ENCODE assay signal across 8 cellular contexts in the genomic region with DNA sequence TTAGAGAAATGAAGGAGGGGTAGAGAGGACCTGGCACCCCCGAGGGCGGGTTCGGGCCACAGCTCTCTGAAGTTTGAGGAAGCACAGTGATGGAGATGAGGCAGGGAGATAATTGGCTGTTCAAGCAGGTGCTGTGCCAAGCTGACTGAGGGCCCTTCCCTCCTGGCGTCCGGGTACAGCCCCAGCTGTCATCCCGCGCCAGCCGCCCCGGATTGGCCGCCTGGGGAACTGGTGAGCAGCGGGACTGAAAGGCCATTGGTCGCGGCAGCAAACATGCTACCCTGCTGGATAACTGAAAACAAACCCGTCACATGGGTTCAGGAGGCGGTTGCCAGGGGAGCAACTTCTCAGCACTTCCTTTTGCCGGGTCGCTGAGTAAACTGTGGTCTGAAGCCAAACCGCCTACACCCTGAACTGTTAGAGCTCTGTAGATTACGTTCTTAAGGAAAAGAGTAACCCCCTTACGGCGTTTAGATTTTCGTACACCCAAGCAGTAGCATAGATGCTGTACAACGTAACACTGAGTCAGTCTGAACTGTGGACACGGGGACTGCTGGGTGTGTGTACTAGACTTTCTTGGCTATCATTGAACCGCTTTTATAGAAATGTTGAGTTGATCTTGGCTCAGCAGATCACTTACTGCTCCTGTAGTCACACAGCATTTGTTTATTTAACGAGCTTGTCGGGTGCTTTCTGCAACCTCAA. TPM values are rescaled to one million over a fixed set of nuclear protein-coding genes. Genes with fewer than 3 reads are reported as not detected.
DNase-seq lines count a peak whose midpoint lies in the region; ATAC-seq and TF ChIP-seq lines count a peak whose summit lies in the region.

No MANE protein-coding gene starts in this region.

- H3K9me3 ChIP-seq in left lung: no peaks in the 10 kb centered on the region

- H3K27ac ChIP-seq in left lung: peak overlapping the region; percentile 92 to 95

- peaks cover 0 to 35% of the 10 kb centered on the region in 2 donors for H3K36me3 ChIP-seq in left lung

- ATAC-seq in GM19372 (IDR thresholded peaks at IDR 0.05; ENCODE audit: low read depth, unreplicated experiment): peak; percentile 58
- ATAC-seq in HG03521 (IDR thresholded peaks at IDR 0.05; ENCODE audit: unreplicated experiment): peak; percentile 64
- peak; percentile 84 for ATAC-seq in left lung

- DNase-seq in C1 segment of cervical spinal cord (lab: John Stamatoyannopoulos, UW): peak; percentile 73 to 99 (median 96)
- peak; percentile 98 for DNase-seq in NCI-H748 (lab: John Stamatoyannopoulos, UW; ENCODE audit: unreplicated experiment)
- DNase-seq in activated CD4-positive, alpha-beta T cell treated with anti-CD3 and anti-CD28 coated beads, Interleukin-2, amount 50 U/mL, for 24 hours (ENCODE audit: low read depth in 1 of 2, low spot score in 1 of 2): peak; percentile 84 to 94
- DNase-seq in dermis blood vessel endothelial cell: peak; percentile 97
- DNase-seq in left lung: peak; percentile 96 to 99
- DNase-seq in stimulated activated CD4-positive, alpha-beta T cell treated with anti-CD3 and anti-CD28 coated beads, Interleukin-2, amount 100 ng/mL, for 4 hours (ENCODE audit: low read depth): peak; percentile 91

- peaks cover 0 to 54% of the 10 kb centered on the region in 2 donors for H3K4me1 ChIP-seq in left lung

- intact Hi-C loops in left lung (cut with DNase I): no loop called here

- TF ChIP-seq CTCF in left lung (IDR thresholded peaks at IDR 0.05): peak in 1 of 2 donors; percentile 27

- H3K4me3 ChIP-seq in left lung: peak overlapping the region; percentile 82 to 95

- H3K27me3 ChIP-seq in left lung: no peaks in the 10 kb centered on the region

RNA-seq across cellular contexts. Expression of gene INSIG1, which starts 1.3 kb away (rescaled TPM):
- total RNA-seq in dermis blood vessel endothelial cell (93.9 and 140 TPM in 2 replicates), left lung (100 to 1,000 TPM in 1 of 2 donors, 10 to 100 TPM in 1; 64.9 to 170 TPM)

Comparison
In these comparisons a context has a peak if more than half of its experiments do, and no peak if none do; other contexts are left out.
1. Peak in every context shown above with its lines: DNase-seq, ATAC-seq, H3K4me3 ChIP-seq and H3K27ac ChIP-seq.